8 cellular contexts compared by ENCODE assay signal in the genomic region with DNA sequence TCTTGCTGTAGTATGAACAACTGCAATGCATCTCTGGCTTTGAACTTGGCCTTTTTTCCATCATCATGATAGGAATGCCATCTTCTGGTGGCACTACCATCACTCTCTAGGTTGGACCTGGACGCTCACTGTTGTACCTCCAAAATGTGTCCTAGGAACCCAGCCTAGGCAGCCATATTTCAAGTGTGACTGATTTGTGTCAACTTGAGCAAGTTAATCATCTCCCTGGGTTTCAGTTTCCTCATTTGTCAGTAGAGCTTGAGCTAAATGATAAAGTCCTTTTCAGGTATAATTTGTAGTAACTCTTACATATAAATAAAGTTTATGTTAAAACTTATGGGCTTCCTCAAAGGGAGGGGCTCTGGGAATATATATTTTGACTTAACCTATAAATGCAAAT.
"Had no signal": no experiment of that assay in that cellular context is flagged by ENCODE, and none has a peak within 500 bp of the region (broad histone marks: within the 10 kb centered on the region; RNA-seq: fewer than 3 reads in every experiment).

No MANE protein-coding gene starts in this region.

- DNase-seq: GM23248, GOT3, H7, IMR-90, Kasumi-1, KG1 had no signal

- ATAC-seq: HCT116, K562 had no signal
